In the genomic region with DNA sequence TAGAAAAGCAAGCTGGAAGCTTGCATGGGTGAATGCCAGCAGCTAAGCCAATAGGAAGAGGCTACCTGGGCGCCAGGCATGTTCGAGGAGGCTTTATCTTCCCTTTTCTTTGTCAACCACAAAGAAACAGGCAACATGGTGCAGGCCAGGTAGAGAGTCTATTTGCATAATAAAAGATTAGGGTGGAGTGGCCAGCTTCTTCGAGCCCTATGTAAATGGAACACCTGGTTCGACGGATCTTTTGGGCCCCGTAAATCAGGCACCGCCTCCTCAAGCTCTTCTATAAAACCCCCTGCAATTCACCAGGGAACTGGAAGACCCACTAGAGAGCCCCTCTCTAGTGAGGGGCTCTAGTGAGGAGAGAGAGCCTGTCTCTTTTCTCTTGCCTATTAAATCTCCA, we compare ENCODE assay signal across 1 cellular context.
TF ChIP-seq lines count a peak whose summit lies in the region.

No MANE protein-coding gene starts in this region.

TF ChIP-seq in WTC11, 78 proteins besides CTCF, POLR2A, EP300 and RAD21 (continued from another document):
- TF ChIP-seq ATF6 (CRISPR knock-in tag; IDR thresholded peaks at IDR 0.05) (no peak), NR3C1 (CRISPR knock-in tag; conservative IDR thresholded peaks at IDR 0.05; ENCODE audit: low read depth) (no peak)
